In the genomic region with DNA sequence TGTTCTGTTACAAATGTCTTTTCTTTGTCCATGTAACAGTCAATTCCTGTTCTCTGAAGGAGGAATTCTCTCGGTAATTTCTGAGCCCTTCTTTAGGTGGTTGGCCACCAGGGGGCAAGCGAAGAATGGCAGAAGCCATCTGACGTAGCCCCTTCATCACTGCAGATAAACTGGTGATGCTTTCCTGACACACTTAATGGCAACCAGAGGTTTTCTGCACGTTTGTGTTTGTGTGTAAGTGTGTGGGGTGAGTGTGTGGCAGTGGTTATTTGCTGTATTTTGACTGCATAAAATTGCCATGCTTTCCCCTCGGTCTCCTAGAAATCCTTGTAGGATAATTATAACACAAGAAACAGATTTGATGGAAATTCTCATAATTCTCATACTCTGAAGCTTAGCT, we compare ENCODE assay signal across 8 cellular contexts.
A peak's percentile ranks its signal among the peaks of the same experiment; 100 is the strongest.
DNase-seq lines count a peak whose midpoint lies in the region; ATAC-seq and TF ChIP-seq lines count a peak whose summit lies in the region.

No MANE protein-coding gene starts in this region.

- H3K27ac ChIP-seq in SK-N-MC, result no peak overlapping the region

- no peak for ATAC-seq in GM21737 (IDR thresholded peaks at IDR 0.05; ENCODE audit: unreplicated experiment)

- no peaks in the 10 kb centered on the region for H3K36me3 Mint-ChIP-seq in activated naive CD4-positive, alpha-beta T cell treated with anti-CD3 and anti-CD28 coated beads, Interleukin-2, amount 10 ng/mL, durations not matched to agents 7 days and 5 days
- H3K36me3 Mint-ChIP-seq in progenitor cell of endocrine pancreas (ENCODE audit: insufficient read depth), result peaks cover 1% of the 10 kb centered on the region

- H3K9ac ChIP-seq in SK-N-MC (ENCODE audit: insufficient read length), result no peak overlapping the region

- no peak overlapping the region for H3K4me3 ChIP-seq in SK-N-MC

- H3K9me3 Mint-ChIP-seq in activated naive CD4-positive, alpha-beta T cell treated with anti-CD3 and anti-CD28 coated beads, Interleukin-2, amount 10 ng/mL, durations not matched to agents 7 days and 5 days, result no peaks in the 10 kb centered on the region
- no peaks in the 10 kb centered on the region for H3K9me3 Mint-ChIP-seq in progenitor cell of endocrine pancreas (ENCODE audit: low read depth)

- H3K4me1 Mint-ChIP-seq in activated naive CD4-positive, alpha-beta T cell treated with anti-CD3 and anti-CD28 coated beads, Interleukin-2, amount 10 ng/mL, durations not matched to agents 7 days and 5 days, result no peaks in the 10 kb centered on the region
- peaks cover 4% of the 10 kb centered on the region for H3K4me1 Mint-ChIP-seq in progenitor cell of endocrine pancreas (ENCODE audit: low read depth)

- peak; percentile 73 for DNase-seq in CD1c-positive myeloid dendritic cell (ENCODE audit: extremely low spot score)
- DNase-seq in GM19240 (ENCODE audit: insufficient read length, low spot score), result peak; percentile 34
- peak; percentile 81 for DNase-seq in Kasumi-1 (lab: John Stamatoyannopoulos, UW)
- DNase-seq in SK-N-MC (ENCODE audit: low read depth, low spot score), result peak; percentile 59
- peak; percentile 77 for DNase-seq in activated naive CD4-positive, alpha-beta T cell treated with anti-CD3 and anti-CD28 coated beads, Interleukin-2, amount 10 ng/mL, durations not matched to agents 7 days and 5 days
- DNase-seq in head of caudate nucleus, result peak; percentile 78 to 97 (median 91)
- DNase-seq in progenitor cell of endocrine pancreas (ENCODE audit: low spot score, unreplicated experiment), result peak; percentile 58

- peaks cover 10% of the 10 kb centered on the region for H3K27me3 Mint-ChIP-seq in activated naive CD4-positive, alpha-beta T cell treated with anti-CD3 and anti-CD28 coated beads, Interleukin-2, amount 10 ng/mL, durations not matched to agents 7 days and 5 days
- H3K27me3 Mint-ChIP-seq in progenitor cell of endocrine pancreas, result no peaks in the 10 kb centered on the region

- peak; percentile 94 for TF ChIP-seq CTCF in progenitor cell of endocrine pancreas (IDR thresholded peaks at IDR 0.05; ENCODE audit: unreplicated experiment)

- H3K27ac Mint-ChIP-seq in activated naive CD4-positive, alpha-beta T cell treated with anti-CD3 and anti-CD28 coated beads, Interleukin-2, amount 10 ng/mL, durations not matched to agents 7 days and 5 days, result no peak overlapping the region
- H3K27ac Mint-ChIP-seq in progenitor cell of endocrine pancreas, result no peak overlapping the region

- H3K36me3 ChIP-seq in SK-N-MC (ENCODE audit: insufficient read depth, low read length), result no peaks in the 10 kb centered on the region

- CTCF ChIA-PET in activated naive CD4-positive, alpha-beta T cell treated with anti-CD3 and anti-CD28 coated beads, Interleukin-2, amount 10 ng/mL, durations not matched to agents 7 days and 5 days (lab: Charles Lee), result interaction anchor here (1.4 to 3.1 kb wide), 6 partner anchors 9 to 411 kb away, joined by 3 to 10 read pairs (median 5); no protein-coding TSS in a partner anchor

- intact Hi-C loops in head of caudate nucleus (cut with DNase I), result loop anchor here (2.0 to 5.0 kb wide), 2 partner anchors 262 to 324 kb away; no protein-coding TSS in a partner anchor

- no peak overlapping the region for H3K4me3 Mint-ChIP-seq in activated naive CD4-positive, alpha-beta T cell treated with anti-CD3 and anti-CD28 coated beads, Interleukin-2, amount 10 ng/mL, durations not matched to agents 7 days and 5 days
- no peak overlapping the region for H3K4me3 Mint-ChIP-seq in progenitor cell of endocrine pancreas (ENCODE audit: low read depth)

- no peaks in the 10 kb centered on the region for H3K9me3 ChIP-seq in SK-N-MC (ENCODE audit: low read depth, low read length)

Comparison
In these comparisons a context has a peak if more than half of its experiments do, and no peak if none do; other contexts are left out.
1. DNase-seq: peak in every context shown above with its lines; median percentile 91 in head of caudate nucleus; 81 in Kasumi-1; 77 in activated naive CD4-positive, alpha-beta T cell treated with anti-CD3 and anti-CD28 coated beads, Interleukin-2, amount 10 ng/mL, durations not matched to agents 7 days and 5 days; 73 in CD1c-positive myeloid dendritic cell; 59 in SK-N-MC; 58 in progenitor cell of endocrine pancreas; 34 in GM19240.